26 cellular contexts compared by ENCODE assay signal in the genomic region with DNA sequence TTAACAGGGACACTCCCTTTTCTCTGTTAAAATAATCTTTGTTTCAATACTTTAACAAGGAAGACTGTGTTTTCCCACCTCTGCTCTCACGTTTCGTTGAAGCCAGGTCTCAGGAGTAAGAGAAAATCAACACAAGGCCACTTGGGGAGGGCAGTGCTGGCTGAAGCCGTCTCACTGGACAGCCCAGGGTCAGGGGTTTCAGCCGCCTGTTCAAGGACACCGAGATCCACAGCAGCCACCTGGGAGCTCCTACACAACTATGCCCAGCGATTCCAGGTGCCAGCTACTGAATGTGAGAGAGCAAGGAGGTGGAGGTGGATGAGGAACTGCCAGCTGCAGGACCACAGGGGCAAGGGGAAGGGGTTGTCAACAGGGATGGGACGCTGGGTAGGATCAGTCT. TPM values are rescaled to one million over a fixed set of nuclear protein-coding genes. Genes with fewer than 3 reads are reported as not detected.
"Had no signal": no experiment of that assay in that cellular context is flagged by ENCODE, and none has a peak within 500 bp of the region (broad histone marks: within the 10 kb centered on the region; RNA-seq: fewer than 3 reads in every experiment).

No MANE protein-coding gene starts in this region.

- ATAC-seq: HepG2 had no signal

- H3K36me3 ChIP-seq: MG63, SJSA1 had no signal

- DNase-seq: IMR-90, Karpas-422, KG1, MG63, NCI-H1092, NCI-H1105 treated with DMSO at 0.1 percent for 48 hours, NCI-H1417 treated with DMSO at 0.1 percent for 48 hours, NCI-H146, NCI-H1694 treated with DMSO at 0.1 percent for 48 hours, NCI-H1930, NCI-H2081, NCI-H2107, NCI-H226, NCI-H446, NCI-H510A, NCI-H524 treated with DMSO at 0.1 percent for 48 hours, NCI-H69, NCI-H774, Right ventricle myocardium superior, RPMI8226, SIG-M5 had no signal

- H3K27me3 ChIP-seq: SJSA1 had no signal

- H3K4me3 ChIP-seq: MG63, SJSA1, SK-N-MC had no signal

- H3K4me1 ChIP-seq: SJSA1 had no signal

- H3K27ac ChIP-seq: SJSA1, SK-N-MC had no signal

- H3K9me3 ChIP-seq: MG63, SJSA1 had no signal

- FAIRE-seq: HepG2, RCC 7860 had no signal

RNA-seq across cellular contexts. Expression of gene ADAMTSL3, which starts 42.6 kb away (rescaled TPM):
- total RNA-seq: HT1080 had no signal
